ENCODE assay signal across 8 cellular contexts in the genomic region with DNA sequence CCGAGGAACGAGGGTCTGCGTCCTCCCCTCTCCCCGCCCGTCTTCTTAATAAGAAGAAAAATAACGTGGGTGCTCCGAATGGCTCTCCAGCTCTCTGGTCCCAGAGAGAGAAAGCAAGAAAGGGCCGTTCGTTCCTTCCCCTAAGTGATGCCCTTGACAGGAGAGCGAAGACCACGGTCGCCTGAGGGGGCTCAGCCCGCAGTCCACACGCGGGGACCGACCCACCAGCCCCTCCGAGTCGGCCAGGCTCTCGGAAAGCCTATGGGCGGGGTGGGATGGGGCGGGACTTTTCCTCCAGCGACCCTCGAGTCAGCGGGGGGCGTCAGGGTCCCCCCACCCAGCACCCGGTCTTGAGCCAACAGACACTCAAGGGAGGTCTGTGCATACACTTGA. TPM values are rescaled to one million over a fixed set of nuclear protein-coding genes. Genes with fewer than 3 reads are reported as not detected.
DNase-seq lines count a peak whose midpoint lies in the region; ATAC-seq and TF ChIP-seq lines count a peak whose summit lies in the region.

No MANE protein-coding gene starts in this region.

- no peak overlapping the region for H3K27ac Mint-ChIP-seq in activated B cell treated with CpG ODN at 0.5 μM for 24 hours
- no peak overlapping the region for H3K27ac Mint-ChIP-seq in stimulated activated naive B cell treated with anti-CD40 and anti-IgM and Interleukin-4, amounts not matched to agents 10 μg/mL and 1 μg/mL and 100 μg/mL, for 72 hours

- H3K27me3 Mint-ChIP-seq in activated B cell treated with CpG ODN at 0.5 μM for 24 hours: peaks cover 30% of the 10 kb centered on the region
- peaks cover 30 to 33% of the 10 kb centered on the region in 2 donors for H3K27me3 Mint-ChIP-seq in stimulated activated naive B cell treated with anti-CD40 and anti-IgM and Interleukin-4, amounts not matched to agents 10 μg/mL and 1 μg/mL and 100 μg/mL, for 72 hours

- peak overlapping the region; percentile 58; the same call in 1 of the 2 replicates for H3K4me3 ChIP-seq in iPS DF 6.9 (ENCODE audit: low read length)

- no peaks in the 10 kb centered on the region for H3K9me3 ChIP-seq in iPS DF 6.9 (ENCODE audit: control insufficient read depth, insufficient read depth, low read length)

- H3K36me3 ChIP-seq in iPS DF 6.9 (ENCODE audit: control insufficient read depth, insufficient read depth, low read length): no peaks in the 10 kb centered on the region

- POLR2A ChIA-PET in activated B cell treated with CpG ODN at 0.5 μM for 24 hours (lab: Charles Lee): no interaction called here

- H3K27me3 ChIP-seq in iPS DF 6.9 (ENCODE audit: control insufficient read depth, insufficient read depth, low read length): no peaks in the 10 kb centered on the region

- no CpG with 5 or more reads among the region's 26 CpGs for whole genome bisulfite sequencing in iPS DF 6.9 (ENCODE audit: insufficient coverage, insufficient read length)

- intact Hi-C loops in activated B cell treated with CpG ODN at 0.5 μM for 24 hours (cut with micrococcal nuclease): no loop called here

- no peaks in the 10 kb centered on the region for H3K9me3 Mint-ChIP-seq in activated B cell treated with CpG ODN at 0.5 μM for 24 hours
- H3K9me3 Mint-ChIP-seq in stimulated activated naive B cell treated with anti-CD40 and anti-IgM and Interleukin-4, amounts not matched to agents 10 μg/mL and 1 μg/mL and 100 μg/mL, for 72 hours: no peaks in the 10 kb centered on the region

- peak overlapping the region; percentile 66 for H3K4me3 Mint-ChIP-seq in activated B cell treated with CpG ODN at 0.5 μM for 24 hours
- H3K4me3 Mint-ChIP-seq in stimulated activated naive B cell treated with anti-CD40 and anti-IgM and Interleukin-4, amounts not matched to agents 10 μg/mL and 1 μg/mL and 100 μg/mL, for 72 hours: peak overlapping the region; percentile 46 to 75

- no peaks in the 10 kb centered on the region for H3K4me1 ChIP-seq in iPS DF 6.9 (ENCODE audit: control insufficient read depth, insufficient read depth, low read length)

- TF ChIP-seq CTCF in activated B cell treated with CpG ODN at 0.5 μM for 24 hours (IDR thresholded peaks at IDR 0.05): no peak

- ATAC-seq in activated B cell treated with CpG ODN at 0.5 μM for 24 hours (ENCODE audit: low read depth): no peak
- peak in 1 of 2 donors; percentile 42 for ATAC-seq in stimulated activated naive B cell treated with anti-CD40 and anti-IgM and Interleukin-4, amounts not matched to agents 10 μg/mL and 1 μg/mL and 100 μg/mL, for 72 hours (replicated peaks)

- CTCF ChIA-PET in activated B cell treated with CpG ODN at 0.5 μM for 24 hours (lab: Charles Lee): no interaction called here

- peaks cover 11% of the 10 kb centered on the region for H3K4me1 Mint-ChIP-seq in activated B cell treated with CpG ODN at 0.5 μM for 24 hours
- H3K4me1 Mint-ChIP-seq in stimulated activated naive B cell treated with anti-CD40 and anti-IgM and Interleukin-4, amounts not matched to agents 10 μg/mL and 1 μg/mL and 100 μg/mL, for 72 hours: peaks cover 0 to 2% of the 10 kb centered on the region in 2 donors

- DNase-seq in NCI-H748 (lab: John Stamatoyannopoulos, UW; ENCODE audit: unreplicated experiment) (peak; percentile 43), NCI-H748 treated with DMSO at 0.1 percent for 48 hours (lab: John Stamatoyannopoulos, UW) (no peak), activated B cell treated with CpG ODN at 0.5 μM for 24 hours (no peak), iPS DF 6.9 (ENCODE audit: low read depth, low spot score) (no peak), NCI-H1092 treated with DMSO at 0.1 percent for 48 hours (lab: John Stamatoyannopoulos, UW) (no peak), NCI-H446 (lab: John Stamatoyannopoulos, UW) (no peak)
- no peak for DNase-seq in stimulated activated naive B cell treated with anti-CD40 and anti-IgM and Interleukin-4, amounts not matched to agents 10 μg/mL and 1 μg/mL and 100 μg/mL, for 72 hours
- no peak for DNase-seq in stimulated activated CD4-positive, alpha-beta T cell treated with anti-CD3 and anti-CD28 coated beads, Interleukin-15, amount 100 ng/mL, for 24 hours

- no peaks in the 10 kb centered on the region for H3K36me3 Mint-ChIP-seq in activated B cell treated with CpG ODN at 0.5 μM for 24 hours (ENCODE audit: low read depth)
- no peaks in the 10 kb centered on the region for H3K36me3 Mint-ChIP-seq in stimulated activated naive B cell treated with anti-CD40 and anti-IgM and Interleukin-4, amounts not matched to agents 10 μg/mL and 1 μg/mL and 100 μg/mL, for 72 hours

- no peak overlapping the region for H3K27ac ChIP-seq in iPS DF 6.9 (ENCODE audit: low read length)

RNA-seq across cellular contexts. Expression of gene FHIP2A, which starts 53.2 kb away (rescaled TPM):
- 16.5 and 20.2 TPM in 2 replicates for total RNA-seq in activated B cell treated with CpG ODN at 0.5 μM for 24 hours
